Comparison of ENCODE assay signal across 16 cellular contexts in the genomic region with DNA sequence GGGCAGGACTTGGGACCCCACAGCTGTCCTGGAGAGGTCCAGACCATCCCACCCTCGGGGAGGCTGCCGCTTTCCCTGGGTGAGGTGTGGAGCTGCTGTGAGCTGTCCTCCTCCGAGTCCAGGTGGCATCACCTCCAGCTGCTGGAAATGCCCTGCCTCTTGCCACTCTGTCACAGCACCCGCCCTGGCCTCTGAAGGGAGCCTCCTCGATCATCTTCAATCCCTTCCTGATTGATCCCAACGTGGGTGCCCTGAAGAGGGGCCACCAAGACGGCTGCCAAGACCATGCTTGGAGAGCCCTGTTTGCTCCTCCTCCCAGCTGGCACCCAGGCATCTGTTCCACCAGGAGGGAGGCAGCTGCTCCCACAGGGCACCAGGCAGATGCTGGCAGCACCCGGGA. TPM values are rescaled to one million over a fixed set of nuclear protein-coding genes. Genes with fewer than 3 reads are reported as not detected.
DNase-seq lines count a peak whose midpoint lies in the region; ATAC-seq and TF ChIP-seq lines count a peak whose summit lies in the region.
"Had no signal": no experiment of that assay in that cellular context is flagged by ENCODE, and none has a peak within 500 bp of the region (broad histone marks: within the 10 kb centered on the region; RNA-seq: fewer than 3 reads in every experiment).

No MANE protein-coding gene starts in this region.

- no peak for TF ChIP-seq CTCF in testis (IDR thresholded peaks at IDR 0.05)

- peak overlapping the region; percentile 34 for H3K27ac Mint-ChIP-seq in activated CD4-positive, alpha-beta memory T cell treated with anti-CD3 and anti-CD28 coated beads, Interleukin-2, amount 10 ng/mL, durations not matched to agents 7 days and 5 days
- H3K27ac Mint-ChIP-seq: nephron progenitor cell, type B pancreatic cell had no signal

- no peak for ATAC-seq in activated T-cell treated with anti-CD3 and anti-CD28 coated beads, Interleukin-2, amount 50 U/mL, for 4 hours
- ATAC-seq: foreskin keratinocyte, SK-N-SH treated with all-trans-retinoic acid at 6 μM for 48 hours had no signal

- no peaks in the 10 kb centered on the region for H3K36me3 Mint-ChIP-seq in activated T-cell treated with anti-CD3 and anti-CD28 coated beads, Interleukin-2, amount 50 U/mL, for 4 hours (ENCODE audit: insufficient read depth)
- no peaks in the 10 kb centered on the region for H3K36me3 Mint-ChIP-seq in activated CD4-positive, alpha-beta memory T cell treated with anti-CD3 and anti-CD28 coated beads, Interleukin-2, amount 10 ng/mL, durations not matched to agents 7 days and 5 days (ENCODE audit: low read depth)
- H3K36me3 Mint-ChIP-seq: type B pancreatic cell had no signal

- H3K4me1 ChIP-seq in testis: peaks cover 41% of the 10 kb centered on the region

- no peaks in the 10 kb centered on the region for H3K27me3 ChIP-seq in layer of hippocampus (ENCODE audit: control insufficient read depth, insufficient read depth, low read length)
- no peaks in the 10 kb centered on the region for H3K27me3 ChIP-seq in testis
- H3K27me3 ChIP-seq: foreskin keratinocyte had no signal

- WGBS in testis, 2 donors: 91 to 92% methylated on average over 8 of the region's 8 CpGs

- H3K9me3 ChIP-seq in testis: no peaks in the 10 kb centered on the region

- CTCF ChIA-PET in activated CD4-positive, alpha-beta memory T cell treated with anti-CD3 and anti-CD28 coated beads, Interleukin-2, amount 10 ng/mL, durations not matched to agents 7 days and 5 days (lab: Charles Lee): interaction anchor here (1.0 to 3.2 kb wide), 7 partner anchors 9 to 59 kb away, joined by 3 to 15 read pairs (median 5); a partner anchor contains a TSS

- H3K4me1 Mint-ChIP-seq in activated T-cell treated with anti-CD3 and anti-CD28 coated beads, Interleukin-2, amount 50 U/mL, for 4 hours (ENCODE audit: low read depth): peaks cover 59% of the 10 kb centered on the region
- H3K4me1 Mint-ChIP-seq in activated CD4-positive, alpha-beta memory T cell treated with anti-CD3 and anti-CD28 coated beads, Interleukin-2, amount 10 ng/mL, durations not matched to agents 7 days and 5 days: peaks cover 47% of the 10 kb centered on the region

- no peak for TF ChIP-seq POLR2A in testis (IDR thresholded peaks at IDR 0.05)

- H3K9me3 Mint-ChIP-seq in activated T-cell treated with anti-CD3 and anti-CD28 coated beads, Interleukin-2, amount 50 U/mL, for 4 hours: no peaks in the 10 kb centered on the region
- H3K9me3 Mint-ChIP-seq in activated CD4-positive, alpha-beta memory T cell treated with anti-CD3 and anti-CD28 coated beads, Interleukin-2, amount 10 ng/mL, durations not matched to agents 7 days and 5 days: no peaks in the 10 kb centered on the region
- H3K9me3 Mint-ChIP-seq: nephron progenitor cell, type B pancreatic cell had no signal

- no peaks in the 10 kb centered on the region for H3K27me3 Mint-ChIP-seq in activated T-cell treated with anti-CD3 and anti-CD28 coated beads, Interleukin-2, amount 50 U/mL, for 4 hours (ENCODE audit: low read depth)
- no peaks in the 10 kb centered on the region for H3K27me3 Mint-ChIP-seq in activated CD4-positive, alpha-beta memory T cell treated with anti-CD3 and anti-CD28 coated beads, Interleukin-2, amount 10 ng/mL, durations not matched to agents 7 days and 5 days
- H3K27me3 Mint-ChIP-seq: type B pancreatic cell had no signal

- intact Hi-C loops in testis (cut with DNase I; ENCODE audit: low total_unique reads): loop anchor here (10.0 kb wide), 1 partner anchor 60 kb away; a partner anchor contains a TSS

- no peak overlapping the region for H3K4me3 ChIP-seq in testis

- POLR2A ChIA-PET in activated CD4-positive, alpha-beta memory T cell treated with anti-CD3 and anti-CD28 coated beads, Interleukin-2, amount 10 ng/mL, durations not matched to agents 7 days and 5 days (lab: Charles Lee): interaction anchor here (0.8 to 4.3 kb wide), 9 partner anchors 9 to 33 kb away, joined by 3 to 47 read pairs (median 5); no protein-coding TSS in a partner anchor

- peak overlapping the region; percentile 6 for H3K4me3 Mint-ChIP-seq in activated T-cell treated with anti-CD3 and anti-CD28 coated beads, Interleukin-2, amount 50 U/mL, for 4 hours
- no peak overlapping the region for H3K4me3 Mint-ChIP-seq in activated CD4-positive, alpha-beta memory T cell treated with anti-CD3 and anti-CD28 coated beads, Interleukin-2, amount 10 ng/mL, durations not matched to agents 7 days and 5 days
- H3K4me3 Mint-ChIP-seq: nephron progenitor cell, type B pancreatic cell had no signal

- DNase-seq in activated T-cell treated with anti-CD3 and anti-CD28 coated beads, Interleukin-2, amount 50 U/mL, for 4 hours: no peak
- DNase-seq in activated T-cell treated with anti-CD3 and anti-CD28 coated beads for 4 hours: no peak
- no peak for DNase-seq in activated CD4-positive, alpha-beta memory T cell treated with anti-CD3 and anti-CD28 coated beads, Interleukin-2, amount 10 ng/mL, durations not matched to agents 7 days and 5 days
- no peak for DNase-seq in testis
- no peak for DNase-seq in AG20443 (ENCODE audit: low spot score)
- DNase-seq in NCI-H748 treated with DMSO at 0.1 percent for 48 hours (lab: John Stamatoyannopoulos, UW): no peak
- DNase-seq: DND-41, foreskin keratinocyte, nephron progenitor cell had no signal

- no peaks in the 10 kb centered on the region for H3K36me3 ChIP-seq in testis (ENCODE audit: low read depth, missing control alignments)

- H3K27ac ChIP-seq in layer of hippocampus (ENCODE audit: low read depth, low read length) (peak overlapping the region; percentile 98), temporal lobe (ENCODE audit: low read depth, low read length) (peak overlapping the region; percentile 99), testis (no peak overlapping the region)
- H3K27ac ChIP-seq: foreskin keratinocyte, KMS-11 had no signal

RNA-seq across cellular contexts. Expression of a gene that starts 4.6 kb away (rescaled TPM):
- under 1 TPM; 0.05 to 0.28 (median 0.18) TPM for total RNA-seq in activated T-cell treated with anti-CD3 and anti-CD28 coated beads, Interleukin-2, amount 50 U/mL, for 4 hours
- total RNA-seq in activated CD4-positive, alpha-beta memory T cell treated with anti-CD3 and anti-CD28 coated beads, Interleukin-2, amount 10 ng/mL, durations not matched to agents 7 days and 5 days: under 1 TPM; 0.25 to 0.33 TPM
- total RNA-seq in temporal lobe: 0.25 TPM
- total RNA-seq in testis: under 1 TPM; 0.47 to 0.87 TPM
- 1.7 TPM for polyA plus RNA-seq in testis (ENCODE audit: insufficient read depth, low read depth, low replicate concordance)
- total RNA-seq: dermis microvascular lymphatic vessel endothelial cell, foreskin keratinocyte had no signal
- polyA plus RNA-seq: foreskin keratinocyte, keratinocyte had no signal

RNA-seq across cellular contexts. Expression of a gene that starts 58.3 kb away (rescaled TPM):
- total RNA-seq in activated T-cell treated with anti-CD3 and anti-CD28 coated beads, Interleukin-2, amount 50 U/mL, for 4 hours: 100 to 1,000 TPM; 238 to 274 (median 240) TPM
- 100 to 1,000 TPM; 109 TPM for total RNA-seq in activated CD4-positive, alpha-beta memory T cell treated with anti-CD3 and anti-CD28 coated beads, Interleukin-2, amount 10 ng/mL, durations not matched to agents 7 days and 5 days
- total RNA-seq in temporal lobe (5.4 TPM), testis (10 to 100 TPM; 26.1 to 54.6 TPM)
- 54.4 TPM for polyA plus RNA-seq in testis (ENCODE audit: insufficient read depth, low read depth, low replicate concordance)

Comparison
In these comparisons a context has a peak if more than half of its experiments do, and no peak if none do; other contexts are left out.
1. H3K27ac ChIP-seq: peak in layer of hippocampus (single experiment) and temporal lobe (single experiment); none in testis (0 of 2).